15 cellular contexts compared by ENCODE assay signal in genomic region chr1:15620890-15621682, GRCh38. TPM values are rescaled to one million over a fixed set of nuclear protein-coding genes. Genes with fewer than 3 reads are reported as not detected.
DNase-seq lines count a peak whose midpoint lies in the region; ATAC-seq, FAIRE-seq and TF ChIP-seq lines count a peak whose summit lies in the region.
"Had no signal": no experiment of that assay in that cellular context is flagged by ENCODE, and none has a peak within 500 bp of the region (broad histone marks: within the 10 kb centered on the region; RNA-seq: fewer than 3 reads in every experiment).

No MANE protein-coding gene starts in this region.

- no peaks in the 10 kb centered on the region for H3K27me3 Mint-ChIP-seq in natural killer cell treated with Interleukin-12 subunit alpha and Interleukin-12 subunit beta and Interleukin-15 and Interleukin-18, amount 100 ng/mL, for 72 hours
- no peaks in the 10 kb centered on the region for H3K27me3 Mint-ChIP-seq in H9 (ENCODE audit: low read depth)

- H3K27ac Mint-ChIP-seq in natural killer cell treated with Interleukin-12 subunit alpha and Interleukin-12 subunit beta and Interleukin-15 and Interleukin-18, amount 100 ng/mL, for 72 hours, result peak overlapping the region; percentile 80 to 85
- 0 out of 7 replicates have a peak overlapping the region, but pooled peaks of 1 of the 3 experiments have one; percentile 9 for H3K27ac Mint-ChIP-seq in H9

- in situ Hi-C loops in GM12878 (cut with MboI), result no loop called here

- H2AFZ ChIP-seq in SK-N-SH (ENCODE audit: low read depth) (no peak overlapping the region), DND-41 (ENCODE audit: low read depth, low read length) (no peak overlapping the region), GM12878 (ENCODE audit: control insufficient read depth, low read depth, low read length) (no peak overlapping the region), H9 (ENCODE audit: low read length) (no peak overlapping the region)

- H3K4me3 Mint-ChIP-seq in natural killer cell treated with Interleukin-12 subunit alpha and Interleukin-12 subunit beta and Interleukin-15 and Interleukin-18, amount 100 ng/mL, for 72 hours, result no peak overlapping the region
- H3K4me3 Mint-ChIP-seq in H9, result no peak overlapping the region

- H4K20me1 ChIP-seq in SK-N-SH (ENCODE audit: insufficient read depth), result peaks cover 51% of the 10 kb centered on the region
- peaks cover 47% of the 10 kb centered on the region; the same call in 1 of the 2 replicates for H4K20me1 ChIP-seq in DND-41 (ENCODE audit: insufficient read depth, low read length)
- no peaks in the 10 kb centered on the region for H4K20me1 ChIP-seq in GM12878 (ENCODE audit: control insufficient read depth, insufficient read depth)
- no peaks in the 10 kb centered on the region for H4K20me1 ChIP-seq in H9 (ENCODE audit: control insufficient read depth, insufficient read depth, insufficient read length)

- H3T11ph ChIP-seq in H9 (ENCODE audit: low read length), result no peak overlapping the region

- no peaks in the 10 kb centered on the region for H3K9me3 ChIP-seq in SK-N-SH
- no peaks in the 10 kb centered on the region for H3K9me3 ChIP-seq in DND-41 (ENCODE audit: insufficient read depth, low read length, severe bottlenecking)
- no peaks in the 10 kb centered on the region for H3K9me3 ChIP-seq in GM12878 (replicated peaks; ENCODE audit: control insufficient read depth, insufficient read depth, low read length)
- H3K9me3 ChIP-seq in prostate gland, result no peaks in the 10 kb centered on the region
- no peaks in the 10 kb centered on the region for H3K9me3 ChIP-seq in H9 (ENCODE audit: control insufficient read depth, low read depth, low read length)
- H3K9me3 ChIP-seq: Peyer's patch had no signal

- intact Hi-C loops in GM12878 (cut with micrococcal nuclease; ENCODE audit: unreplicated experiment), result no loop called here
- intact Hi-C loops in prostate gland (cut with DNase I), result no loop called here

- H3K23me2 ChIP-seq in H9 (ENCODE audit: insufficient read length, low read depth, low read length, poor library complexity, severe bottlenecking), result peaks cover 6% of the 10 kb centered on the region

- peaks cover 0 to 7% of the 10 kb centered on the region in 2 experiments for H3K36me3 ChIP-seq in SK-N-SH (replicated peaks in 1 of 2; ENCODE audit: control insufficient read depth in 1 of 2, insufficient read depth in 2 of 2, low read length in 1 of 2)
- peaks cover 17% of the 10 kb centered on the region for H3K36me3 ChIP-seq in DND-41 (ENCODE audit: insufficient read depth, low read length)
- H3K36me3 ChIP-seq in GM12878 (ENCODE audit: control insufficient read depth in 2 of 2, insufficient read depth in 2 of 2, low read length in 1 of 2), result no peaks in the 10 kb centered on the region; a peak in 1 of 4 replicates
- no peaks in the 10 kb centered on the region for H3K36me3 ChIP-seq in prostate gland
- H3K36me3 ChIP-seq: Peyer's patch had no signal

- no peak for FAIRE-seq in GM12878 (lab: Jason Lieb, UNC)
- FAIRE-seq: small intestine had no signal

- H2BK5ac ChIP-seq in H9 (ENCODE audit: insufficient read length, low read length), result no peak overlapping the region

- H3K79me2 ChIP-seq in SK-N-SH (ENCODE audit: insufficient read depth), result peaks cover 86% of the 10 kb centered on the region
- H3K79me2 ChIP-seq in DND-41 (ENCODE audit: insufficient read depth, low read length), result peaks cover 88% of the 10 kb centered on the region
- peaks cover 78% of the 10 kb centered on the region for H3K79me2 ChIP-seq in GM12878 (ENCODE audit: control insufficient read depth, insufficient read depth, low read length)
- H3K79me2 ChIP-seq in H9 (ENCODE audit: insufficient read depth, low read length), result peaks cover 48% of the 10 kb centered on the region; the same call in 1 of the 2 replicates

- H4K5ac ChIP-seq in H9 (ENCODE audit: insufficient read length, low read depth, low read length), result no peak overlapping the region

- H3K23ac ChIP-seq in H9 (ENCODE audit: insufficient read length, low read depth, low read length), result no peak overlapping the region

- no peak overlapping the region for H3K4me3 ChIP-seq in SK-N-SH (ENCODE audit: low read depth in 2 of 2, low read length in 1 of 2)
- H3K4me3 ChIP-seq in DND-41 (ENCODE audit: low read depth in 1 of 2, low read length in 2 of 2), result no peak overlapping the region
- peak overlapping the region; percentile 13; the same call in 1 of the 2 replicates for H3K4me3 ChIP-seq in GM12878
- H3K4me3 ChIP-seq in prostate gland, result no peak overlapping the region
- H3K4me3 ChIP-seq: Peyer's patch had no signal

- H3K14ac ChIP-seq in H9 (ENCODE audit: insufficient read depth, low read length), result no peak overlapping the region

- no peak overlapping the region for H2BK20ac ChIP-seq in H9 (ENCODE audit: low read depth, low read length, poor library complexity, severe bottlenecking)

- no peak overlapping the region for H2BK120ac ChIP-seq in H9 (ENCODE audit: low read depth, low read length, poor library complexity, severe bottlenecking)

- no peak overlapping the region for H2AK5ac ChIP-seq in H9 (ENCODE audit: insufficient read length, low read length)

- H3K79me1 ChIP-seq in H9 (ENCODE audit: insufficient read depth, low read depth, low read length, poor library complexity, severe bottlenecking), result peaks cover 4% of the 10 kb centered on the region

- H3K27me3 ChIP-seq in SK-N-SH (ENCODE audit: insufficient read depth), result no peaks in the 10 kb centered on the region
- no peaks in the 10 kb centered on the region for H3K27me3 ChIP-seq in DND-41 (ENCODE audit: insufficient read depth, low read length, poor library complexity)
- H3K27me3 ChIP-seq in GM12878 (replicated peaks in 1 of 2; ENCODE audit: control insufficient read depth in 2 of 2, insufficient read depth in 2 of 2, low read length in 1 of 2), result no peaks in the 10 kb centered on the region
- H3K27me3 ChIP-seq in prostate gland (replicated peaks; ENCODE audit: insufficient read depth), result no peaks in the 10 kb centered on the region
- H3K27me3 ChIP-seq in H9 (ENCODE audit: insufficient read depth, low read length), result no peaks in the 10 kb centered on the region
- H3K27me3 ChIP-seq: Peyer's patch had no signal

- RAD21 ChIA-PET in GM12878 (lab: Charles Lee; ENCODE audit: unreplicated experiment), result interaction anchor here (0.5 to 1.1 kb wide), 4 partner anchors 15 to 76 kb away, joined by 3 to 6 read pairs (median 3); no protein-coding TSS in a partner anchor

- TF ChIP-seq RAD21 in SK-N-SH (IDR thresholded peaks at IDR 0.05; ENCODE audit: low read length) (no peak), GM12878 (IDR thresholded peaks at IDR 0.05; ENCODE audit: insufficient read depth, low read depth, low read length) (no peak)

- no TSS peak for BruUV-seq in GM12878 (replicated peaks; lab: Mats Ljungman, UMichigan)

- no peak for TF ChIP-seq CTCF in SK-N-SH (IDR thresholded peaks at IDR 0.05)
- no peak for TF ChIP-seq CTCF in DND-41 (IDR thresholded peaks at IDR 0.05; ENCODE audit: borderline replicate concordance, extremely low read depth, low read length, poor library complexity, severe bottlenecking)
- no peak for TF ChIP-seq CTCF in GM12878 (IDR thresholded peaks at IDR 0.05 in 2 of 3, conservative IDR thresholded peaks at IDR 0.05 in 1 of 3; ENCODE audit: control insufficient read depth in 2 of 3, extremely low read depth in 1 of 3, insufficient read depth in 1 of 3, low read depth in 3 of 3, low read length in 3 of 3)
- TF ChIP-seq CTCF in prostate gland (IDR thresholded peaks at IDR 0.05), result no peak
- TF ChIP-seq CTCF in H9 (conservative IDR thresholded peaks at IDR 0.05), result no peak

- H2BK15ac ChIP-seq in H9 (ENCODE audit: low read depth, low read length), result no peak overlapping the region

- no peak overlapping the region for H3K56ac ChIP-seq in H9 (ENCODE audit: insufficient read length, low read depth, low read length)

- H3F3A ChIP-seq in SK-N-SH (replicated peaks; ENCODE audit: insufficient read depth), result peaks cover 33% of the 10 kb centered on the region

- TF ChIP-seq POLR2A in GM12878 (IDR thresholded peaks at IDR 0.05; ENCODE audit: low read depth, low read length) (no peak), prostate gland (IDR thresholded peaks at IDR 0.05) (no peak)

- 94% methylated on average over 8 of the region's 8 CpGs for WGBS in SK-N-SH (ENCODE audit: low lambda C conversion rate)
- WGBS in GM12878 (ENCODE audit: insufficient coverage, insufficient replicate concordance, low lambda C conversion rate, missing lambda C conversion rate), result 84% methylated on average over 8 of the region's 8 CpGs
- WGBS in prostate gland, result 92% methylated on average over 8 of the region's 8 CpGs
- no CpG with 5 or more reads among the region's 8 CpGs for WGBS in H9 (ENCODE audit: extremely low coverage, insufficient read length, low lambda C conversion rate)

- H4K91ac ChIP-seq in H9 (ENCODE audit: insufficient read length, low read depth, low read length), result no peak overlapping the region

- no peaks in the 10 kb centered on the region for H3K36me3 Mint-ChIP-seq in natural killer cell treated with Interleukin-12 subunit alpha and Interleukin-12 subunit beta and Interleukin-15 and Interleukin-18, amount 100 ng/mL, for 72 hours
- H3K36me3 Mint-ChIP-seq in H9 (ENCODE audit: insufficient read depth in 1 of 3, low read depth in 3 of 3), result peaks cover 2 to 3% (median 2%) of the 10 kb centered on the region in 3 experiments; a peak in 5 of 7 replicates

- TF ChIP-seq EP300 in SK-N-SH (IDR thresholded peaks at IDR 0.05; ENCODE audit: borderline replicate concordance in 1 of 2, low read depth in 1 of 2, low read length in 1 of 2), result no peak
- no peak for TF ChIP-seq EP300 in GM12878 (IDR thresholded peaks at IDR 0.05; ENCODE audit: borderline replicate concordance in 1 of 2, control insufficient read depth in 1 of 2, low read depth in 2 of 2, low read length in 2 of 2)

- H3K4me1 ChIP-seq in SK-N-SH (ENCODE audit: control insufficient read depth in 1 of 2, insufficient read depth in 2 of 2, low read depth in 1 of 2, low read length in 1 of 2) (peaks cover 3 to 23% of the 10 kb centered on the region in 2 experiments), DND-41 (ENCODE audit: insufficient read depth, low read length) (peaks cover 42% of the 10 kb centered on the region), GM12878 (ENCODE audit: control insufficient read depth, insufficient read depth, low read length) (peaks cover 14% of the 10 kb centered on the region), prostate gland (replicated peaks) (peaks cover 17% of the 10 kb centered on the region), H9 (ENCODE audit: insufficient read depth, low read length) (peaks cover 4% of the 10 kb centered on the region)

- H3K9ac ChIP-seq in SK-N-SH (no peak overlapping the region), DND-41 (ENCODE audit: low read depth, low read length) (no peak overlapping the region), GM12878 (ENCODE audit: control insufficient read depth, insufficient read depth, low read length) (no peak overlapping the region), H9 (ENCODE audit: extremely low read depth, insufficient read length, low read length) (no peak overlapping the region)

- H3K4me2 ChIP-seq in SK-N-SH (peak overlapping the region; percentile 45), DND-41 (ENCODE audit: insufficient read depth, low read length) (peak overlapping the region; percentile 94; the same call in 1 of the 2 replicates), GM12878 (ENCODE audit: control insufficient read depth, insufficient read depth) (peak overlapping the region; percentile 78), H9 (ENCODE audit: insufficient read depth, insufficient read length, low read length) (no peak overlapping the region)

- POLR2A ChIA-PET in SK-N-SH (lab: Yijun Ruan, JAX) (no interaction called here), GM12878 (lab: Charles Lee) (interaction anchor here (0.5 to 0.6 kb wide), 2 partner anchors 49 to 755 kb away, joined by 3 to 4 read pairs; no protein-coding TSS in a partner anchor)

- peak overlapping the region in 1 of 2 experiments; percentile 92; a peak in 2 of 4 replicates for H3K27ac ChIP-seq in SK-N-SH (ENCODE audit: low read depth in 2 of 2, low read length in 1 of 2)
- H3K27ac ChIP-seq in DND-41 (ENCODE audit: low read length), result no peak overlapping the region
- no peak overlapping the region for H3K27ac ChIP-seq in GM12878 (ENCODE audit: control insufficient read depth, insufficient read depth)
- no peak overlapping the region for H3K27ac ChIP-seq in prostate gland
- no peak overlapping the region for H3K27ac ChIP-seq in H9 (ENCODE audit: insufficient read length, low read depth, low read length)

- H3K9me2 ChIP-seq in SK-N-SH, result no peaks in the 10 kb centered on the region

- CTCF ChIA-PET in SK-N-SH (lab: Yijun Ruan, JAX) (interaction anchor here (0.7 to 1.0 kb wide), 2 partner anchors 40 to 48 kb away, joined by 3 read pairs; no protein-coding TSS in a partner anchor), GM12878 (lab: Yijun Ruan, JAX) (interaction anchor here (0.6 to 1.7 kb wide), 3 partner anchors 9 to 202 kb away, joined by 3 to 11 read pairs (median 3); no protein-coding TSS in a partner anchor)

- H3K4me1 Mint-ChIP-seq in natural killer cell treated with Interleukin-12 subunit alpha and Interleukin-12 subunit beta and Interleukin-15 and Interleukin-18, amount 100 ng/mL, for 72 hours (ENCODE audit: low read depth in 2 of 2), result peaks cover 31 to 54% of the 10 kb centered on the region in 2 donors
- H3K4me1 Mint-ChIP-seq in H9, result peaks cover 19 to 26% of the 10 kb centered on the region in 2 experiments

- DNase-seq in SK-N-SH, result no peak
- DNase-seq in DND-41, result no peak
- no peak for DNase-seq in GM12878 (ENCODE audit: low read depth, low spot score)
- no peak for DNase-seq in natural killer cell treated with Interleukin-12 subunit alpha and Interleukin-12 subunit beta and Interleukin-15 and Interleukin-18, amount 100 ng/mL, for 72 hours (ENCODE audit: low spot score)
- no peak for DNase-seq in prostate gland (ENCODE audit: low spot score)
- no peak for DNase-seq in H9
- DNase-seq: activated naive CD4-positive, alpha-beta T cell; GDM1; NCI-H1105 treated with DMSO at 0.1 percent for 48 hours; NCI-H2227 treated with DMSO at 0.1 percent for 48 hours; Peyer's patch; small intestine had no signal

- SMC1A ChIA-PET in GM12878 (lab: Charles Lee; ENCODE audit: uncharacterized antibody, unreplicated experiment), result interaction anchor here (0.8 to 2.0 kb wide), 5 partner anchors 9 to 568 kb away, joined by 3 to 5 read pairs (median 5); no protein-coding TSS in a partner anchor

- ATAC-seq in SK-N-SH treated with all-trans-retinoic acid at 6 μM for 48 hours (no peak), DND-41 (ENCODE audit: insufficient read depth, low read depth) (no peak), GM12878 (no peak), GM18907 (IDR thresholded peaks at IDR 0.05; ENCODE audit: unreplicated experiment) (no peak)
- ATAC-seq in natural killer cell treated with Interleukin-12 subunit alpha and Interleukin-12 subunit beta and Interleukin-15 and Interleukin-18, amount 100 ng/mL, for 72 hours, result no peak

- H3K4ac ChIP-seq in H9 (ENCODE audit: low read depth, low read length), result no peak overlapping the region

- no peaks in the 10 kb centered on the region for H3K9me3 Mint-ChIP-seq in natural killer cell treated with Interleukin-12 subunit alpha and Interleukin-12 subunit beta and Interleukin-15 and Interleukin-18, amount 100 ng/mL, for 72 hours
- no peaks in the 10 kb centered on the region for H3K9me3 Mint-ChIP-seq in H9

- H4K8ac ChIP-seq in H9 (replicated peaks; ENCODE audit: insufficient read length, low read depth, low read length), result no peak overlapping the region

- no peak overlapping the region for H3K18ac ChIP-seq in H9 (ENCODE audit: insufficient read length, low read depth, low read length)

- H2BK12ac ChIP-seq in H9 (ENCODE audit: insufficient read length, low read depth, low read length), result no peak overlapping the region

RNA-seq across cellular contexts. Expression of gene DDI2, which starts 3.8 kb away (rescaled TPM):
- polyA plus RNA-seq in SK-N-SH (2012; rRNA removed) (2.8 and 3.4 TPM in 2 replicates), GM12878 (2011; rRNA removed) (10.8 TPM in 2 replicates), GM12878 (2014; fragmentation: Illumina TruSeq; extraction: Trizol) (22.0 and 23.0 TPM in 2 replicates), GM12878 (2014; fragmentation: Nextera tagmentation; extraction: Ambion mirVana) (1 to 10 TPM; 3.3 to 3.6 TPM), GM12878 (2014; rRNA removed) (11.6 and 12.3 TPM in 2 replicates), GM12878 (2016; fragmentation: Nextera tagmentation; extraction: Ambion mirVana) (10 to 100 TPM in 1 of 2 experiments, 1 to 10 TPM in 1; 7.1 to 10.1 TPM)
- 3.2 and 3.8 TPM in 2 replicates for polyA plus RNA-seq in SK-N-SH (2012; cell fraction: cytosol; rRNA removed)
- 5.8 and 7.8 TPM in 2 replicates for polyA plus RNA-seq in SK-N-SH (2012; cell fraction: nucleus; rRNA removed)
- total RNA-seq in GM12878 (2013; cell fraction: nucleolus; rRNA removed), result 151 and 156 TPM in 2 replicates
- total RNA-seq in GM12878 (2014; rRNA removed) (24.1 TPM in 2 replicates), GM12878 (2014; rRNA removed; fragmentation: Illumina TruSeq; extraction: Trizol) (17.1 and 17.3 TPM in 2 replicates), GM12878 (2021) (29.1 and 33.1 TPM in 2 replicates), prostate gland (10 to 100 TPM; 47.5 to 58.4 TPM), H9 (2021) (45.0 and 51.0 TPM in 2 replicates)
- polyA plus RNA-seq in GM12878 (2011; ENCODE audit: low read depth), result 6.8 TPM
- polyA plus RNA-seq in GM12878 (2011; cell fraction: cytosol; rRNA removed), result 8.2 and 8.9 TPM in 2 replicates
- polyA plus RNA-seq in GM12878 (2011; cell fraction: nucleus; rRNA removed), result 15.8 and 24.9 TPM in 2 replicates
- 8.3 and 9.0 TPM in 2 replicates for polyA plus RNA-seq in GM12878 (2012)
- 30.9 and 42.4 TPM in 2 replicates for polyA minus RNA-seq in GM12878 (2011; rRNA and poly(A)+ RNA removed)
- 5.6 and 8.4 TPM in 2 replicates for polyA minus RNA-seq in GM12878 (2011; cell fraction: cytosol; rRNA and poly(A)+ RNA removed)
- 46.9 and 73.7 TPM in 2 replicates for polyA minus RNA-seq in GM12878 (2011; cell fraction: nucleus; rRNA and poly(A)+ RNA removed)
- total RNA-seq in natural killer cell treated with Interleukin-12 subunit alpha and Interleukin-12 subunit beta and Interleukin-15 and Interleukin-18, amount 100 ng/mL, for 72 hours, result 10 to 100 TPM; 35.0 to 55.4 TPM

RNA-seq across cellular contexts. Expression of gene AGMAT, which starts 36.2 kb away (rescaled TPM):
- polyA plus RNA-seq in SK-N-SH (2012; rRNA removed) (0.60 and 0.66 TPM in 2 replicates), GM12878 (2011; rRNA removed) (1.4 and 1.5 TPM in 2 replicates), GM12878 (2014; fragmentation: Illumina TruSeq; extraction: Trizol) (3.5 and 4.7 TPM in 2 replicates), GM12878 (2014; fragmentation: Nextera tagmentation; extraction: Ambion mirVana) (1 to 10 TPM in 1 of 2 experiments, under 1 TPM in 1; 0.47 to 1.6 TPM), GM12878 (2014; rRNA removed) (5.7 and 6.0 TPM in 2 replicates), GM12878 (2016; fragmentation: Nextera tagmentation; extraction: Ambion mirVana) (1 to 10 TPM; 3.6 to 4.7 TPM)
- 0.41 and 0.68 TPM in 2 replicates for polyA plus RNA-seq in SK-N-SH (2012; cell fraction: cytosol; rRNA removed)
- 0.23 and 0.28 TPM in 2 replicates for polyA plus RNA-seq in SK-N-SH (2012; cell fraction: nucleus; rRNA removed)
- 2.2 and 2.5 TPM in 2 replicates for total RNA-seq in GM12878 (2013; cell fraction: nucleolus; rRNA removed)
- total RNA-seq in GM12878 (2014; rRNA removed) (7.0 and 7.9 TPM in 2 replicates), GM12878 (2014; rRNA removed; fragmentation: Illumina TruSeq; extraction: Trizol) (5.0 and 5.3 TPM in 2 replicates), GM12878 (2021) (6.9 and 7.4 TPM in 2 replicates), prostate gland (1 to 10 TPM in 1 of 2 donors, under 1 TPM in 1; 0.96 to 1.9 TPM), H9 (2021) (4.0 TPM in 2 replicates)
- polyA plus RNA-seq in GM12878 (2011; ENCODE audit: low read depth), result 1.6 TPM
- polyA plus RNA-seq in GM12878 (2011; cell fraction: cytosol; rRNA removed), result 1.5 TPM in 2 replicates
- 0.45 and 0.57 TPM in 2 replicates for polyA plus RNA-seq in GM12878 (2011; cell fraction: nucleus; rRNA removed)
- 2.0 and 2.3 TPM in 2 replicates for polyA plus RNA-seq in GM12878 (2012)
- 1.2 and 1.3 TPM in 2 replicates for polyA minus RNA-seq in GM12878 (2011; rRNA and poly(A)+ RNA removed)
- polyA minus RNA-seq in GM12878 (2011; cell fraction: cytosol; rRNA and poly(A)+ RNA removed), result 1.5 and 1.7 TPM in 2 replicates
- polyA minus RNA-seq in GM12878 (2011; cell fraction: nucleus; rRNA and poly(A)+ RNA removed), result 0.24 and 0.38 TPM in 2 replicates
- 1 to 10 TPM; 3.4 to 8.6 TPM for total RNA-seq in natural killer cell treated with Interleukin-12 subunit alpha and Interleukin-12 subunit beta and Interleukin-15 and Interleukin-18, amount 100 ng/mL, for 72 hours
- polyA plus RNA-seq: neural cell had no signal
